In the genomic region with DNA sequence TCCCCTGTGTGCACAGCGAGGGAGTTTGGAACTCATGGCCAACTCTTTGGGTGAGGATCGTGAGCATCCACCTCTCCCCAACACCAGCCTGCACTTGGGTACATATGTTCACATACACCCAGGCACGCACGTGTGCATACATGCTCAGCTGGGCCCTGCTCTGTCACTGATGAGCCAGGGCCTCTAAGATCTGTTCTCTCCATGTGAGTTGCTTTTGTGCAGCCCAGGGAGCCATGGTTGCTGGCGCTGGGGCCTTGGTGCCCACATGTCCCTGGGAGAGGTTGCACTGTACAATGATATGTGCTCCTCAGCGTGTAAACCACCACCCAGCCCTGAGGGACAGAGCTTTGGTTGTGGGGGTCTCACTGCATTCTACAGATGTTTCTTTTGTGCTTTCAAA, we compare ENCODE assay signal across 16 cellular contexts. TPM values are rescaled to one million over a fixed set of nuclear protein-coding genes. Genes with fewer than 3 reads are reported as not detected.
DNase-seq lines count a peak whose midpoint lies in the region; ATAC-seq and TF ChIP-seq lines count a peak whose summit lies in the region.
"Had no signal": no experiment of that assay in that cellular context is flagged by ENCODE, and none has a peak within 500 bp of the region (broad histone marks: within the 10 kb centered on the region; RNA-seq: fewer than 3 reads in every experiment).

No MANE protein-coding gene starts in this region.

- no peak overlapping the region for H3K4me3 Mint-ChIP-seq in endodermal cell
- H3K4me3 Mint-ChIP-seq in osteocyte (ENCODE audit: unreplicated experiment), result no peak overlapping the region
- no peak overlapping the region for H3K4me3 Mint-ChIP-seq in stimulated activated naive CD8-positive, alpha-beta T cell treated with anti-CD3 and anti-CD28 coated beads, Interleukin-15, amount 100 ng/mL, for 72 hours
- H3K4me3 Mint-ChIP-seq: CD8-positive, alpha-beta memory T cell had no signal

- H3K9ac ChIP-seq in endodermal cell (ENCODE audit: extremely low read depth, low read length, poor library complexity, severe bottlenecking), result no peak overlapping the region

- 88 to 98% methylated on average over 4 to 6 of the region's 6 CpGs for WGBS in endodermal cell (ENCODE audit: insufficient coverage in 1 of 2, insufficient read length in 1 of 2), 2 experiments
- 79% methylated on average over 6 of the region's 6 CpGs for WGBS in hepatocyte (ENCODE audit: low lambda C conversion rate, missing lambda C conversion rate)

- TF ChIP-seq CTCF in endodermal cell (conservative IDR thresholded peaks at IDR 0.05) (no peak), osteocyte (IDR thresholded peaks at IDR 0.05) (no peak), hepatocyte (IDR thresholded peaks at IDR 0.05; ENCODE audit: poor library complexity) (no peak)

- no peaks in the 10 kb centered on the region for H3K9me3 Mint-ChIP-seq in endodermal cell
- no peaks in the 10 kb centered on the region for H3K9me3 Mint-ChIP-seq in osteocyte (ENCODE audit: unreplicated experiment)
- no peaks in the 10 kb centered on the region for H3K9me3 Mint-ChIP-seq in stimulated activated naive CD8-positive, alpha-beta T cell treated with anti-CD3 and anti-CD28 coated beads, Interleukin-15, amount 100 ng/mL, for 72 hours
- H3K9me3 Mint-ChIP-seq: CD8-positive, alpha-beta memory T cell had no signal

- H3K4me1 ChIP-seq in SJCRH30 (peaks cover 40% of the 10 kb centered on the region), endodermal cell (ENCODE audit: control insufficient read depth, insufficient read depth, low read length) (no peaks in the 10 kb centered on the region), hepatocyte (ENCODE audit: insufficient read depth) (peaks cover 9% of the 10 kb centered on the region)

- H3K4me2 ChIP-seq in hepatocyte, result no peak overlapping the region

- H3K27ac ChIP-seq in SJCRH30 (peak overlapping the region; percentile 35; the same call in 1 of the 2 replicates), endodermal cell (ENCODE audit: low read depth, low read length) (no peak overlapping the region), hepatocyte (no peak overlapping the region)

- peak; percentile 15 for ATAC-seq in stimulated activated naive CD8-positive, alpha-beta T cell treated with anti-CD3 and anti-CD28 coated beads, Interleukin-15, amount 100 ng/mL, for 72 hours
- no peak for ATAC-seq in SK-N-SH treated with all-trans-retinoic acid at 6 μM for 48 hours

- no peaks in the 10 kb centered on the region for H3K79me2 ChIP-seq in hepatocyte

- H4K20me1 ChIP-seq in hepatocyte (ENCODE audit: insufficient read depth, poor library complexity, severe bottlenecking), result no peaks in the 10 kb centered on the region

- H3K9me3 ChIP-seq in SJCRH30 (replicated peaks) (no peaks in the 10 kb centered on the region), endodermal cell (ENCODE audit: control insufficient read depth, low read length) (no peaks in the 10 kb centered on the region), hepatocyte (ENCODE audit: low read depth) (no peaks in the 10 kb centered on the region)

- DNase-seq in SJCRH30 (no peak), endodermal cell (peak; percentile 19), osteocyte (ENCODE audit: extremely low spot score, unreplicated experiment) (peak; percentile 53), NCI-H2227 treated with DMSO at 0.1 percent for 48 hours (lab: John Stamatoyannopoulos, UW) (no peak), OCI-M2 (lab: John Stamatoyannopoulos, UW; ENCODE audit: unreplicated experiment) (no peak), hepatocyte (ENCODE audit: low spot score) (no peak)
- DNase-seq in stimulated activated naive CD8-positive, alpha-beta T cell treated with anti-CD3 and anti-CD28 coated beads, Interleukin-15, amount 100 ng/mL, for 72 hours, result no peak
- DNase-seq: C1 segment of cervical spinal cord, DMS53, NCI-H1092 treated with DMSO at 0.1 percent for 48 hours, NCI-H2081, NCI-H510A treated with DMSO at 0.1 percent for 48 hours, NCI-H774, Right ventricle myocardium superior had no signal

- H3K4me1 Mint-ChIP-seq in endodermal cell (peaks cover 4% of the 10 kb centered on the region), osteocyte (ENCODE audit: unreplicated experiment) (peaks cover 20% of the 10 kb centered on the region)
- H3K4me1 Mint-ChIP-seq in stimulated activated naive CD8-positive, alpha-beta T cell treated with anti-CD3 and anti-CD28 coated beads, Interleukin-15, amount 100 ng/mL, for 72 hours, result no peaks in the 10 kb centered on the region
- H3K4me1 Mint-ChIP-seq: CD8-positive, alpha-beta memory T cell had no signal

- H3K36me3 ChIP-seq in SJCRH30, result 0 out of 2 replicates have a peak, but pooled peaks cover 2% of the 10 kb centered on the region
- H3K36me3 ChIP-seq in endodermal cell (ENCODE audit: control insufficient read depth, insufficient read depth, low read length), result no peaks in the 10 kb centered on the region
- no peaks in the 10 kb centered on the region for H3K36me3 ChIP-seq in hepatocyte (replicated peaks; ENCODE audit: insufficient read depth, low read depth)

- H3K9me2 ChIP-seq in hepatocyte (replicated peaks; ENCODE audit: insufficient read depth), result no peaks in the 10 kb centered on the region

- H3K27me3 ChIP-seq in SJCRH30 (no peaks in the 10 kb centered on the region), endodermal cell (ENCODE audit: control insufficient read depth, insufficient read depth, low read length, poor library complexity, severe bottlenecking) (no peaks in the 10 kb centered on the region), hepatocyte (no peaks in the 10 kb centered on the region)

- H3K4me3 ChIP-seq in SJCRH30 (no peak overlapping the region), endodermal cell (ENCODE audit: low read length) (no peak overlapping the region), hepatocyte (no peak overlapping the region)

- H3K27me3 Mint-ChIP-seq in endodermal cell (ENCODE audit: insufficient read depth) (no peaks in the 10 kb centered on the region), osteocyte (ENCODE audit: unreplicated experiment) (peaks cover 7% of the 10 kb centered on the region)
- H3K27me3 Mint-ChIP-seq in stimulated activated naive CD8-positive, alpha-beta T cell treated with anti-CD3 and anti-CD28 coated beads, Interleukin-15, amount 100 ng/mL, for 72 hours, result peaks cover 24% of the 10 kb centered on the region

- no peak overlapping the region for H3K27ac Mint-ChIP-seq in endodermal cell
- no peak overlapping the region for H3K27ac Mint-ChIP-seq in osteocyte (ENCODE audit: unreplicated experiment)
- no peak overlapping the region for H3K27ac Mint-ChIP-seq in stimulated activated naive CD8-positive, alpha-beta T cell treated with anti-CD3 and anti-CD28 coated beads, Interleukin-15, amount 100 ng/mL, for 72 hours

- no peaks in the 10 kb centered on the region for H3K36me3 Mint-ChIP-seq in endodermal cell (ENCODE audit: low read depth)
- no peaks in the 10 kb centered on the region for H3K36me3 Mint-ChIP-seq in osteocyte (ENCODE audit: unreplicated experiment)
- H3K36me3 Mint-ChIP-seq: CD8-positive, alpha-beta memory T cell had no signal

- H2AFZ ChIP-seq in hepatocyte, result no peak overlapping the region

TF ChIP-seq in SK-N-SH treated with all-trans-retinoic acid at 6 μM for 48 hours, 23 proteins besides CTCF, POLR2A, EP300 and RAD21 (continues in another document):
- TF ChIP-seq, protein P1, sequence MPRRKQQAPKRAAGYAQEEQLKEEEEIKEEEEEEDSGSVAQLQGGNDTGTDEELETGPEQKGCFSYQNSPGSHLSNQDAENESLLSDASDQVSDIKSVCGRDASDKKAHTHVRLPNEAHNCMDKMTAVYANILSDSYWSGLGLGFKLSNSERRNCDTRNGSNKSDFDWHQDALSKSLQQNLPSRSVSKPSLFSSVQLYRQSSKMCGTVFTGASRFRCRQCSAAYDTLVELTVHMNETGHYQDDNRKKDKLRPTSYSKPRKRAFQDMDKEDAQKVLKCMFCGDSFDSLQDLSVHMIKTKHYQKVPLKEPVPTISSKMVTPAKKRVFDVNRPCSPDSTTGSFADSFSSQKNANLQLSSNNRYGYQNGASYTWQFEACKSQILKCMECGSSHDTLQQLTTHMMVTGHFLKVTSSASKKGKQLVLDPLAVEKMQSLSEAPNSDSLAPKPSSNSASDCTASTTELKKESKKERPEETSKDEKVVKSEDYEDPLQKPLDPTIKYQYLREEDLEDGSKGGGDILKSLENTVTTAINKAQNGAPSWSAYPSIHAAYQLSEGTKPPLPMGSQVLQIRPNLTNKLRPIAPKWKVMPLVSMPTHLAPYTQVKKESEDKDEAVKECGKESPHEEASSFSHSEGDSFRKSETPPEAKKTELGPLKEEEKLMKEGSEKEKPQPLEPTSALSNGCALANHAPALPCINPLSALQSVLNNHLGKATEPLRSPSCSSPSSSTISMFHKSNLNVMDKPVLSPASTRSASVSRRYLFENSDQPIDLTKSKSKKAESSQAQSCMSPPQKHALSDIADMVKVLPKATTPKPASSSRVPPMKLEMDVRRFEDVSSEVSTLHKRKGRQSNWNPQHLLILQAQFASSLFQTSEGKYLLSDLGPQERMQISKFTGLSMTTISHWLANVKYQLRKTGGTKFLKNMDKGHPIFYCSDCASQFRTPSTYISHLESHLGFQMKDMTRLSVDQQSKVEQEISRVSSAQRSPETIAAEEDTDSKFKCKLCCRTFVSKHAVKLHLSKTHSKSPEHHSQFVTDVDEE (CRISPR knock-in tag; IDR thresholded peaks at IDR 0.05), result no peak
- no peak for TF ChIP-seq GLIS3 (CRISPR knock-in tag; IDR thresholded peaks at IDR 0.05)
- no peak for TF ChIP-seq ARNTL (CRISPR knock-in tag; IDR thresholded peaks at IDR 0.05; ENCODE audit: borderline replicate concordance, low read depth)
- TF ChIP-seq BACH2 (CRISPR knock-in tag; IDR thresholded peaks at IDR 0.05; ENCODE audit: borderline replicate concordance), result no peak
- TF ChIP-seq ZC3H10 (CRISPR knock-in tag; IDR thresholded peaks at IDR 0.05), result no peak
- TF ChIP-seq, protein P2, sequence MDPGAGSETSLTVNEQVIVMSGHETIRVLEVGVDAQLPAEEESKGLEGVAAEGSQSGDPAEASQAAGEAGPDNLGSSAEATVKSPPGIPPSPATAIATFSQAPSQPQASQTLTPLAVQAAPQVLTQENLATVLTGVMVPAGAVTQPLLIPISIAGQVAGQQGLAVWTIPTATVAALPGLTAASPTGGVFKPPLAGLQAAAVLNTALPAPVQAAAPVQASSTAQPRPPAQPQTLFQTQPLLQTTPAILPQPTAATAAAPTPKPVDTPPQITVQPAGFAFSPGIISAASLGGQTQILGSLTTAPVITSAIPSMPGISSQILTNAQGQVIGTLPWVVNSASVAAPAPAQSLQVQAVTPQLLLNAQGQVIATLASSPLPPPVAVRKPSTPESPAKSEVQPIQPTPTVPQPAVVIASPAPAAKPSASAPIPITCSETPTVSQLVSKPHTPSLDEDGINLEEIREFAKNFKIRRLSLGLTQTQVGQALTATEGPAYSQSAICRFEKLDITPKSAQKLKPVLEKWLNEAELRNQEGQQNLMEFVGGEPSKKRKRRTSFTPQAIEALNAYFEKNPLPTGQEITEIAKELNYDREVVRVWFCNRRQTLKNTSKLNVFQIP (CRISPR knock-in tag; IDR thresholded peaks at IDR 0.05; ENCODE audit: borderline replicate concordance, low read depth), result no peak
- no peak for TF ChIP-seq ESRRG (CRISPR knock-in tag; IDR thresholded peaks at IDR 0.05)

RNA-seq across cellular contexts. Expression of a gene that starts 44.1 kb away (rescaled TPM):
- 30.8 and 34.1 TPM in 2 replicates for total RNA-seq in SJCRH30 (2014; rRNA removed; shearing (Covaris generic))
- total RNA-seq in endodermal cell, result 1 to 10 TPM; 1.0 to 2.4 TPM
- polyA plus RNA-seq in endodermal cell (2013, experiment 1 of 2), result 5.7 TPM
- 4.6 TPM for polyA plus RNA-seq in endodermal cell (2013, experiment 2 of 2)
- 5.0 and 5.2 TPM in 2 replicates for total RNA-seq in osteocyte
- total RNA-seq in hepatocyte, result 3.6 and 3.8 TPM in 2 replicates
- 9.7 and 9.9 TPM in 2 replicates for polyA plus RNA-seq in hepatocyte

Comparison
In these comparisons a context has a peak if more than half of its experiments do, and no peak if none do; other contexts are left out.
1. DNase-seq: peak in endodermal cell (single experiment) and osteocyte (single experiment); none in SJCRH30 (0 of 2), stimulated activated naive CD8-positive, alpha-beta T cell treated with anti-CD3 and anti-CD28 coated beads, Interleukin-15, amount 100 ng/mL, for 72 hours (0 of 2), NCI-H2227 treated with DMSO at 0.1 percent for 48 hours (single experiment), OCI-M2 (single experiment) and hepatocyte (single experiment).